In the genomic region with DNA sequence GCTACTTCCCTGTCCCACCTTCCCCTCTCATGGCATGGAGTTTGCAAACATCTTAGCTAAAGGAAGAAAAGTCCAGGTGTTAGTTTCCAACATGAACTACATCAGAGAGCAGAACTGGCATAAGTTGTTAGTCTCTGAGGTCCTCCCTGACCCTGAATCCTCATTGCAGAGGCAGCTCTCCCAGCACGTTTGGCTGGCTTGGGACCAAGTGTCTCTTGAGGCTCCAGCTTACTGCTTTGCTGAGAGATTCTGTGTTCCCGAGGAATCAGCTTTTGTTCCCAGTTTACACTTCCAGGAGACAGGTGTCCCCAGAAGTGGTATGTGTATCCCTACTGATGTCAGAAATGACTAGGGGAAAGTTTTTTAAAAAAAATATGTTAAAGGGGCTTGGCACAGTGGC, we compare ENCODE assay signal across 15 cellular contexts. TPM values are rescaled to one million over a fixed set of nuclear protein-coding genes. Genes with fewer than 3 reads are reported as not detected.
DNase-seq lines count a peak whose midpoint lies in the region; ATAC-seq and TF ChIP-seq lines count a peak whose summit lies in the region.
"Had no signal": no experiment of that assay in that cellular context is flagged by ENCODE, and none has a peak within 500 bp of the region (broad histone marks: within the 10 kb centered on the region; RNA-seq: fewer than 3 reads in every experiment).

No MANE protein-coding gene starts in this region.

- ATAC-seq in HG02885 (IDR thresholded peaks at IDR 0.05; ENCODE audit: poor library complexity, unreplicated experiment): no peak
- ATAC-seq: A549; CD8-positive, alpha-beta T cell had no signal

- peak; percentile 40 for DNase-seq in DMS 273 (lab: John Stamatoyannopoulos, UW; ENCODE audit: unreplicated experiment)
- no peak for DNase-seq in DMS 273 treated with DMSO at 0.1 percent for 48 hours (lab: John Stamatoyannopoulos, UW)
- no peak for DNase-seq in glutamatergic neuron
- DNase-seq in stimulated activated CD8-positive, alpha-beta memory T cell treated with anti-CD3 and anti-CD28 coated beads, Interleukin-4, amount 100 ng/mL, for 48 hours: no peak
- DNase-seq: AML-193; Caco-2; Calu3; CD4-positive, alpha-beta T cell; CD8-positive, alpha-beta T cell; DMS79 treated with DMSO at 0.1 percent for 48 hours; GF-D8 had no signal

- no peak for TF ChIP-seq CTCF in glutamatergic neuron (IDR thresholded peaks at IDR 0.05; ENCODE audit: partially characterized antibody, unreplicated experiment)

- H3K36me3 Mint-ChIP-seq in glutamatergic neuron (ENCODE audit: unreplicated experiment): peaks cover 5% of the 10 kb centered on the region
- H3K36me3 Mint-ChIP-seq: CD8-positive, alpha-beta T cell had no signal

- H3K4me3 Mint-ChIP-seq in glutamatergic neuron (ENCODE audit: unreplicated experiment): no peak overlapping the region
- H3K4me3 Mint-ChIP-seq: B cell; CD4-positive, alpha-beta T cell; CD8-positive, alpha-beta T cell had no signal

- H3K4me1 Mint-ChIP-seq in glutamatergic neuron (ENCODE audit: low read depth, unreplicated experiment): peaks cover 31% of the 10 kb centered on the region
- H3K4me1 Mint-ChIP-seq: B cell had no signal

- H3K27ac Mint-ChIP-seq in glutamatergic neuron (ENCODE audit: unreplicated experiment): peak overlapping the region; percentile 3
- H3K27ac Mint-ChIP-seq: B cell; CD4-positive, alpha-beta T cell; CD8-positive, alpha-beta T cell had no signal

- H3K9me3 Mint-ChIP-seq in glutamatergic neuron (ENCODE audit: unreplicated experiment): peaks cover 12% of the 10 kb centered on the region
- H3K9me3 Mint-ChIP-seq: CD8-positive, alpha-beta T cell had no signal

- peaks cover 5% of the 10 kb centered on the region for H3K27me3 Mint-ChIP-seq in glutamatergic neuron (ENCODE audit: unreplicated experiment)
- H3K27me3 Mint-ChIP-seq: B cell had no signal

RNA-seq across cellular contexts. Expression of gene DNAH9, which starts 14.7 kb away (rescaled TPM):
- total RNA-seq in glutamatergic neuron (ENCODE audit: unreplicated experiment): 0.86 TPM
- total RNA-seq: A172; B cell; Caco-2; CD4-positive, alpha-beta T cell; CD8-positive, alpha-beta T cell had no signal
